Comparison of ENCODE assay signal across 8 cellular contexts in genomic region chr11:127332896-127333295, GRCh38.
"Had no signal": no experiment of that assay in that cellular context is flagged by ENCODE, and none has a peak within 500 bp of the region (broad histone marks: within the 10 kb centered on the region; RNA-seq: fewer than 3 reads in every experiment).

No MANE protein-coding gene starts in this region.

- H3K27ac ChIP-seq: HL-60, KMS-11 had no signal

- H3K9ac ChIP-seq: KMS-11 had no signal

- DNase-seq: IMR-90, KBM-7, KG1 had no signal

- ATAC-seq: HepG2, K562 had no signal

- H3K4me3 ChIP-seq: K562 had no signal

- FAIRE-seq: HepG2, HTR-8/SVneo, K562 had no signal

- H3K4me2 ChIP-seq: KMS-11 had no signal
